ENCODE assay signal across 32 cellular contexts in the genomic region with DNA sequence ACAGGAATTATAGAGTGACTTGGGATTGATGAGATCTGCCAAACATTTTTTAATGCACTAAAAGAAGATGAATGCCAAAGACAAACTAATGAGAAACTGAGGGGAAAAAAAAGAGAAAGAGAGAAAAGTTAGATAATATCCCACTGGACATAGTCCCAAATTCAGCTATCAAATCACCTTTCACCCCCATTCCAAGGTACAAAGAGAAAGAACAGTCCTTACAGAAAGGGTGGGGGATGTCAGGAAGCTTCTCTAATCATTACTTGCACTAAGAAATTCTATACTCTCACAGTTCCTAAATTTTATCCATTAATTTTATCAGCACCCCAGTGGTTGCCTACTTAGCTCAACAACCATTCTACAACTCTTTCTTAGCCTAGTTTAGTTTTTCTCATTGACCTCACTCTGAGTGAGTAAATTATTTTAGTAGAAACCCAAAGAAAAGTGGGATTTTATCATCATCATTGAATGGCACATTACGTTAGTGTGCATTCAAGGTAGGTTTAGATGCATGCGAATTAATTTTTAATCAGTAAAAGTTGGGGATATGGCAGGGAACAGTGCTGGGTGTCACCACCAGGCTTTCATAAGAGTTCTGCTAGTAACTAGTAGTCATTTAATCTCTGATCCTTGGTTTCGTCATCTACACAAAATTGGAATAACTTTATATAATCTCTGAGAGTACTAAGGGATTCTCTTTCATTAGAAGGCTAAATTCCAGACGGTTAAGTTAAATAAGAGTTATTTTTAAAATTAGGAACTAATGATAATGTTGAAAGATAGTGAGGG.
"Had no signal": no experiment of that assay in that cellular context is flagged by ENCODE, and none has a peak within 500 bp of the region (broad histone marks: within the 10 kb centered on the region; RNA-seq: fewer than 3 reads in every experiment).

No MANE protein-coding gene starts in this region.

- H3K27ac ChIP-seq: KMS-11, PC-9, RWPE1, SJCRH30, SK-N-MC had no signal

- H3K4me1 ChIP-seq: SJCRH30 had no signal

- DNase-seq: Karpas-422, KBM-7, MV-4-11, NCI-H1092, NCI-H1105, NCI-H1417 treated with DMSO at 0.1 percent for 48 hours, NCI-H1436 treated with DMSO at 0.1 percent for 48 hours, NCI-H1694 treated with DMSO at 0.1 percent for 48 hours, NCI-H187 treated with DMSO at 0.1 percent for 48 hours, NCI-H2029, NCI-H2081, NCI-H2107, NCI-H2171, NCI-H226, NCI-H446 treated with DMSO at 0.1 percent for 48 hours, NCI-H510A, NCI-H524, NCI-H526, NCI-H69, NCI-H748 treated with DMSO at 0.1 percent for 48 hours, NCI-H82, PC-9, SHP77, SIG-M5, SJCRH30 had no signal

- ATAC-seq: Panc1, Right ventricle myocardium inferior, SK-N-SH treated with all-trans-retinoic acid at 6 μM for 48 hours had no signal

- H2AFZ ChIP-seq: PC-9 had no signal

- H3K9me3 ChIP-seq: SJCRH30 had no signal

- H3K27me3 ChIP-seq: SJCRH30 had no signal

- H3K9ac ChIP-seq: KMS-11 had no signal

- H3K4me2 ChIP-seq: KMS-11, PC-9 had no signal

- H3K36me3 ChIP-seq: SJCRH30 had no signal

- H3K4me3 ChIP-seq: PC-9, SJCRH30, SK-N-MC had no signal

- FAIRE-seq: RCC 7860 had no signal
